ENCODE assay signal across 8 cellular contexts in the genomic region with DNA sequence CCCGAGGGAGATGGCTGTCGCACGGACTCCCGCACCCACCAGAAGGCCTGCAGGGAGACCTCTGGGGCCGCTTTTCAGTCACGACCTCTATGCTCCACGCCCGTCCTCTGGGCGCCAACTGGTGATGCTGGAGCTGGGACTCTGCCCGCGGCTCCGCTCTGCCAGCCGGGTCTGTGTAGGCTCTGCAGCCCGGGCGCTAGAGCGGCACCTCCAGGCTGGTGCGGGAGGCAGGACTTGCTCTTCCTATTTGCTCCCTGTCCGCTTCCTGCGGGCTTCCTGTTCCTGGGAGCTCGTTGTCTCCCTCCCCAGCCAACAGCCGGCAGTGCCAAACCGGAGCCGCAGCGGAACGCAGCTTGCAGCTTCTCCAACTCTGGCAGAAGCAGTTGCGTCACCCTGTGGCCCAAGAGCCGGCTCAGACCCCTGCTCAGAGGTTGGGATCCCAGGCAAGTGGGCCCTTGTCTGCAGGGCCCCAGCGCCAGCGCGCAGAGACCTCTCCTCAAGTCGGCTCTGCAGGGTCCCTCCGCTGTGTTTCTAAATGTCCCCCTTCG.
DNase-seq lines count a peak whose midpoint lies in the region; ATAC-seq and TF ChIP-seq lines count a peak whose summit lies in the region.

No MANE protein-coding gene starts in this region.

- no peaks in the 10 kb centered on the region for H3K79me1 ChIP-seq in IMR-90 (ENCODE audit: low read depth in 1 of 2, low read length in 2 of 2)

- H3K9me3 ChIP-seq in IMR-90 (ENCODE audit: control insufficient read depth, insufficient read depth, low read length) = peaks cover 3% of the 10 kb centered on the region; the same call in 1 of the 2 replicates

- no peak overlapping the region for H2BK15ac ChIP-seq in IMR-90 (ENCODE audit: low read depth, low read length)

- CTCF ChIA-PET in IMR-90 (lab: Yijun Ruan, JAX) = interaction anchor here (1.4 kb wide), 1 partner anchor 206 kb away, joined by 4 read pairs; no protein-coding TSS in a partner anchor

- no peak overlapping the region for H3K18ac ChIP-seq in IMR-90 (ENCODE audit: low read depth, low read length)

- dilution Hi-C loops in IMR-90 (cut with HindIII; ENCODE audit: low sequenced_read_pairs, unreplicated experiment) = no loop called here

- H2AK5ac ChIP-seq in IMR-90 (ENCODE audit: low read depth, low read length) = no peak overlapping the region

- peaks cover 22% of the 10 kb centered on the region for H3K27me3 ChIP-seq in IMR-90 (ENCODE audit: control insufficient read depth, insufficient read depth, low read length)

- 48% methylated on average over 14 of the region's 33 CpGs; no CpG with 5 or more reads in 1 of the 2 experiments for WGBS in IMR-90 (ENCODE audit: extremely low coverage in 2 of 2, insufficient read length in 1 of 2), 2 experiments

- no peak overlapping the region for H2BK5ac ChIP-seq in IMR-90 (ENCODE audit: low read depth, low read length, poor library complexity, severe bottlenecking)

- no peak overlapping the region for H2AK9ac ChIP-seq in IMR-90 (replicated peaks; ENCODE audit: low read depth, low read length, poor library complexity)

- peak; percentile 85 for ATAC-seq in IMR-90 (ENCODE audit: low read depth)
- ATAC-seq in GM18907 (IDR thresholded peaks at IDR 0.05; ENCODE audit: unreplicated experiment) = no peak
- ATAC-seq in GM19351 (IDR thresholded peaks at IDR 0.05; ENCODE audit: unreplicated experiment) = no peak

- no peaks in the 10 kb centered on the region for H3K36me3 ChIP-seq in IMR-90 (ENCODE audit: control insufficient read depth, insufficient read depth, low read length)

- no peaks in the 10 kb centered on the region for H4K20me1 ChIP-seq in IMR-90 (ENCODE audit: insufficient read depth, low read length)

- POLR2A ChIA-PET in IMR-90 (lab: Charles Lee; ENCODE audit: unreplicated experiment) = no interaction called here

- H3K14ac ChIP-seq in IMR-90 (replicated peaks; ENCODE audit: low read depth, low read length) = no peak overlapping the region

- H3K9me1 ChIP-seq in IMR-90 (ENCODE audit: insufficient read depth, low read length) = no peaks in the 10 kb centered on the region

- H4K8ac ChIP-seq in IMR-90 (ENCODE audit: low read depth in 2 of 2, low read length in 2 of 2) = no peak overlapping the region; a peak in 1 of 4 replicates

- H4K91ac ChIP-seq in IMR-90 (ENCODE audit: insufficient read depth, low read depth, low read length) = no peak overlapping the region

- no peak overlapping the region for H2BK20ac ChIP-seq in IMR-90 (ENCODE audit: low read depth, low read length)

- peak overlapping the region; percentile 79 for H2AFZ ChIP-seq in IMR-90 (replicated peaks; ENCODE audit: low read length, poor library complexity)

- TF ChIP-seq CTCF in IMR-90 (conservative IDR thresholded peaks at IDR 0.05; ENCODE audit: low read depth, low read length) (peak; percentile 41; the same call in 1 of the 2 replicates), cardiac fibroblast (IDR thresholded peaks at IDR 0.05; ENCODE audit: low read depth, low read length) (peak; percentile 42)

- no peak overlapping the region for H2BK120ac ChIP-seq in IMR-90 (ENCODE audit: low read depth, low read length)

- DNase-seq in IMR-90 (peak; percentile 47), cardiac fibroblast (ENCODE audit: low read depth in 2 of 2) (peak; percentile 74 to 87), left kidney (ENCODE audit: low read depth, low spot score) (peak; percentile 84), stromal cell of bone marrow (ENCODE audit: low read depth) (peak; percentile 56), NCI-H146 treated with DMSO at 0.1 percent for 48 hours (lab: John Stamatoyannopoulos, UW; ENCODE audit: unreplicated experiment) (no peak)
- DNase-seq in activated effector memory CD4-positive, alpha-beta T cell treated with Interleukin-2 at 50 U/mL for 16 hours = no peak

- H3K56ac ChIP-seq in IMR-90 (ENCODE audit: extremely low read depth, insufficient read depth, low read length) = no peak overlapping the region

- no TSS peak for BruUV-seq in IMR-90 (replicated peaks; lab: Mats Ljungman, UMichigan)

- no peaks in the 10 kb centered on the region for H3K4me1 ChIP-seq in IMR-90 (ENCODE audit: control insufficient read depth, insufficient read depth, low read length)

- in situ Hi-C loops in IMR-90 (cut with MboI; ENCODE audit: low sequenced_read_pairs) = no loop called here

- H3K23ac ChIP-seq in IMR-90 (ENCODE audit: low read depth, low read length) = no peak overlapping the region

- no peak overlapping the region for H3K4me2 ChIP-seq in IMR-90 (ENCODE audit: low read depth, low read length)

- no peak overlapping the region for H3K4ac ChIP-seq in IMR-90 (ENCODE audit: low read depth, low read length)

- no peak overlapping the region for H3K27ac ChIP-seq in IMR-90 (ENCODE audit: insufficient read depth, low read length)

- TF ChIP-seq POLR2A in IMR-90 (IDR thresholded peaks at IDR 0.05; ENCODE audit: low read depth, low read length) = no peak

- H3K9ac ChIP-seq in IMR-90 (ENCODE audit: low read depth, low read length) = no peak overlapping the region

- no peak overlapping the region for H3K4me3 ChIP-seq in IMR-90 (ENCODE audit: insufficient read depth, low read depth, low read length)
- H3K4me3 ChIP-seq in cardiac fibroblast (replicated peaks in 1 of 2; ENCODE audit: low read depth in 2 of 2, low read length in 2 of 2) = peak overlapping the region; percentile 4 to 30

- intact Hi-C loops in IMR-90 (cut with micrococcal nuclease) = no loop called here

- no peak overlapping the region; the same call in 1 of the 2 replicates for H4K5ac ChIP-seq in IMR-90 (ENCODE audit: low read depth, low read length)

- peak; percentile 30 for TF ChIP-seq RAD21 in IMR-90 (IDR thresholded peaks at IDR 0.05; ENCODE audit: low read length)

TF ChIP-seq in IMR-90, 13 proteins besides CTCF, POLR2A, EP300 and RAD21:
- TF ChIP-seq MAZ (IDR thresholded peaks at IDR 0.05; ENCODE audit: borderline replicate concordance, low read depth, low read length) (no peak), MAFK (IDR thresholded peaks at IDR 0.05; ENCODE audit: low read depth, low read length) (no peak), CHD1 (IDR thresholded peaks at IDR 0.05; ENCODE audit: low read depth, low read length) (no peak), CEBPB (IDR thresholded peaks at IDR 0.05; ENCODE audit: low read depth, low read length) (peak; percentile 49), SMC3 (IDR thresholded peaks at IDR 0.05; ENCODE audit: low read depth, low read length) (peak; percentile 5; the same call in 1 of the 2 replicates), BHLHE40 (IDR thresholded peaks at IDR 0.05; ENCODE audit: low read depth, low read length) (no peak), NFE2L2 (IDR thresholded peaks at IDR 0.05; ENCODE audit: low read depth, low read length) (no peak), FOS (IDR thresholded peaks at IDR 0.05; ENCODE audit: low read depth, low read length) (no peak), MXI1 (IDR thresholded peaks at IDR 0.05; ENCODE audit: borderline replicate concordance, low read depth, low read length) (no peak), RFX5 (IDR thresholded peaks at IDR 0.05; ENCODE audit: low read depth, low read length) (no peak), RCOR1 (IDR thresholded peaks at IDR 0.05; ENCODE audit: insufficient replicate concordance, low read length) (no peak)
- TF ChIP-seq, protein P1, sequence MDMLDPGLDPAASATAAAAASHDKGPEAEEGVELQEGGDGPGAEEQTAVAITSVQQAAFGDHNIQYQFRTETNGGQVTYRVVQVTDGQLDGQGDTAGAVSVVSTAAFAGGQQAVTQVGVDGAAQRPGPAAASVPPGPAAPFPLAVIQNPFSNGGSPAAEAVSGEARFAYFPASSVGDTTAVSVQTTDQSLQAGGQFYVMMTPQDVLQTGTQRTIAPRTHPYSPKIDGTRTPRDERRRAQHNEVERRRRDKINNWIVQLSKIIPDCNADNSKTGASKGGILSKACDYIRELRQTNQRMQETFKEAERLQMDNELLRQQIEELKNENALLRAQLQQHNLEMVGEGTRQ (IDR thresholded peaks at IDR 0.05; ENCODE audit: low read depth, low read length) = no peak
- TF ChIP-seq, protein P2, sequence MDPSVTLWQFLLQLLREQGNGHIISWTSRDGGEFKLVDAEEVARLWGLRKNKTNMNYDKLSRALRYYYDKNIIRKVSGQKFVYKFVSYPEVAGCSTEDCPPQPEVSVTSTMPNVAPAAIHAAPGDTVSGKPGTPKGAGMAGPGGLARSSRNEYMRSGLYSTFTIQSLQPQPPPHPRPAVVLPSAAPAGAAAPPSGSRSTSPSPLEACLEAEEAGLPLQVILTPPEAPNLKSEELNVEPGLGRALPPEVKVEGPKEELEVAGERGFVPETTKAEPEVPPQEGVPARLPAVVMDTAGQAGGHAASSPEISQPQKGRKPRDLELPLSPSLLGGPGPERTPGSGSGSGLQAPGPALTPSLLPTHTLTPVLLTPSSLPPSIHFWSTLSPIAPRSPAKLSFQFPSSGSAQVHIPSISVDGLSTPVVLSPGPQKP (IDR thresholded peaks at IDR 0.05; ENCODE audit: borderline replicate concordance, low read depth, low read length) = no peak

Comparison
In these comparisons a context has a peak if more than half of its experiments do, and no peak if none do; other contexts are left out.
1. DNase-seq: peak in IMR-90 (single experiment), cardiac fibroblast (2 of 2), left kidney (single experiment) and stromal cell of bone marrow (single experiment); none in NCI-H146 treated with DMSO at 0.1 percent for 48 hours (single experiment) and activated effector memory CD4-positive, alpha-beta T cell treated with Interleukin-2 at 50 U/mL for 16 hours (single experiment).